In the genomic region with DNA sequence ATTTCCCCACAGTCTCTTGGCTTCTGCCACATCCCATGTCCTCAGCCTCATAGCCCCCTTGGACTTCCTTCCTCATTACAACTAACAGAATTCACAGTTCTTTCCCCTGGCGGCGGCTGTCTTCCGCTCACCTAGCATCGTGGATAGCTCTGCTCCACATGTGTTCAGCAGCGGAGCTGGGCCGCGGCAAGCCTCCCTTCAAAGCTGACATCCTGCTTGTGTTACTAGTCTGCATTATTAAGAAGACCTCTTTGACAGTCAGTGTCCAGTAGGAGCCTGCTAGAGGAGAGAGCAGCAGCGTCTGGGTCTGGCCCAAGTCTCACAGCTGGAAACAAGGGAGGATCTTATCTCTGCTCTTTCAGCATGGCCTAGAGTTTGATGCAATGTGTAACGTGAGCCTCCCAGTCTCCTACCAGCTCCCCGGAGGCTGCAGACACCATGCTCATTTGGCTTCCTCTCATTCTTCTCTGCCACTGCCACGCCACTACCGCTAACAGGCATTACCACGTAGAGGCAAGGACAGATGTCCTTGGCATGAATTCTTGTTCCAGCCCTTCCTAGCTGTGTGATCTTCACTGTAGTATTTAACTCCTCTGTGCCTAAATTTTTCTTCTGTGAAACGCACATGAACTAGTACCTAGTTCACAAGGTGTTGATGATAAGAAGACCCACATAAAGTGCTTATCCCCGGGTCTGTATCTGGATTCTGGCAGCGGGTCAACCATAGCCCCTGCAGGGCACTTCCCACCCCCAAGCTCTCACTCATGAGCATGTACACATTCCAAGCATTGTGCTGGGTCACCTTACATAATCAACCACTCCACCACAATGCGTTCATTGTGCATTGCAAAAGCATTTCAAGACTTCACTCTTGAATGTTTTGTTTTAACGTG, we compare ENCODE assay signal across 1 cellular context.
TF ChIP-seq lines count a peak whose summit lies in the region.

No MANE protein-coding gene starts in this region.

TF ChIP-seq in K562, 482 proteins besides CTCF, POLR2A, EP300 and RAD21 (continued from another document and continues in another):
- TF ChIP-seq ZBTB34 (CRISPR knock-in tag; IDR thresholded peaks at IDR 0.05) = no peak
- TF ChIP-seq HNRNPLL (IDR thresholded peaks at IDR 0.05; ENCODE audit: low read depth, low read length, poor library complexity, severe bottlenecking) = peak; percentile 67
- no peak for TF ChIP-seq NR2C2 (CRISPR knock-in tag; IDR thresholded peaks at IDR 0.05)
- TF ChIP-seq NR2C2 (tag; IDR thresholded peaks at IDR 0.05) = peak; percentile 18; the same call in 1 of the 2 replicates
- TF ChIP-seq SREBF1 (IDR thresholded peaks at IDR 0.05; ENCODE audit: borderline replicate concordance, low read depth, low read length) = no peak
- TF ChIP-seq TCF7L2 (IDR thresholded peaks at IDR 0.05; ENCODE audit: low read depth, low read length) = no peak
- TF ChIP-seq HNRNPK (IDR thresholded peaks at IDR 0.05; ENCODE audit: low read depth, low read length, poor library complexity, severe bottlenecking) = no peak
- TF ChIP-seq ZC3H4 (CRISPR knock-in tag; IDR thresholded peaks at IDR 0.05; ENCODE audit: borderline replicate concordance) = no peak
- TF ChIP-seq BMI1 (IDR thresholded peaks at IDR 0.05; ENCODE audit: low read length) = no peak
- no peak for TF ChIP-seq ZNF668 (CRISPR knock-in tag; IDR thresholded peaks at IDR 0.05)
- TF ChIP-seq L3MBTL2 (IDR thresholded peaks at IDR 0.05) = peak; percentile 85
- TF ChIP-seq ETS1 (conservative IDR thresholded peaks at IDR 0.05; ENCODE audit: control insufficient read depth, low read depth, low read length) = no peak; the same call in 1 of the 2 replicates
- TF ChIP-seq ARID4B (CRISPR knock-in tag; IDR thresholded peaks at IDR 0.05) = peak; percentile 84
- TF ChIP-seq ZNF316 (IDR thresholded peaks at IDR 0.05) = no peak
- TF ChIP-seq NFATC3 (IDR thresholded peaks at IDR 0.05) = no peak
- TF ChIP-seq ZFP1 (CRISPR knock-in tag; IDR thresholded peaks at IDR 0.05) = no peak
- no peak for TF ChIP-seq ZNF384 (IDR thresholded peaks at IDR 0.05; ENCODE audit: low read depth, low read length)
- TF ChIP-seq THRAP3 (IDR thresholded peaks at IDR 0.05; ENCODE audit: borderline replicate concordance) = no peak
- no peak for TF ChIP-seq ZNF583 (CRISPR knock-in tag; IDR thresholded peaks at IDR 0.05)
- TF ChIP-seq RFX7 (CRISPR knock-in tag; IDR thresholded peaks at IDR 0.05) = no peak
- TF ChIP-seq PTRF (tag; IDR thresholded peaks at IDR 0.05) = no peak
- no peak for TF ChIP-seq ZNF408 (CRISPR knock-in tag; IDR thresholded peaks at IDR 0.05; ENCODE audit: low read depth)
- no peak for TF ChIP-seq NR2C1 (IDR thresholded peaks at IDR 0.05)
- TF ChIP-seq NR2C1 (tag; IDR thresholded peaks at IDR 0.05) = no peak
- no peak for TF ChIP-seq CHD1 (IDR thresholded peaks at IDR 0.05; ENCODE audit: low read length)
- TF ChIP-seq THAP7 (CRISPR knock-in tag; IDR thresholded peaks at IDR 0.05) = no peak
- TF ChIP-seq CCAR2 (IDR thresholded peaks at IDR 0.05; ENCODE audit: low read depth, low read length) = no peak
- no peak for TF ChIP-seq RNF219 (CRISPR knock-in tag; IDR thresholded peaks at IDR 0.05)
- TF ChIP-seq NFE2 (IDR thresholded peaks at IDR 0.05; ENCODE audit: low read depth) = no peak
- no peak for TF ChIP-seq ZNF57 (CRISPR knock-in tag; IDR thresholded peaks at IDR 0.05)
- no peak for TF ChIP-seq ETV5 (CRISPR knock-in tag; IDR thresholded peaks at IDR 0.05; ENCODE audit: low read depth)
- TF ChIP-seq, protein P1, sequence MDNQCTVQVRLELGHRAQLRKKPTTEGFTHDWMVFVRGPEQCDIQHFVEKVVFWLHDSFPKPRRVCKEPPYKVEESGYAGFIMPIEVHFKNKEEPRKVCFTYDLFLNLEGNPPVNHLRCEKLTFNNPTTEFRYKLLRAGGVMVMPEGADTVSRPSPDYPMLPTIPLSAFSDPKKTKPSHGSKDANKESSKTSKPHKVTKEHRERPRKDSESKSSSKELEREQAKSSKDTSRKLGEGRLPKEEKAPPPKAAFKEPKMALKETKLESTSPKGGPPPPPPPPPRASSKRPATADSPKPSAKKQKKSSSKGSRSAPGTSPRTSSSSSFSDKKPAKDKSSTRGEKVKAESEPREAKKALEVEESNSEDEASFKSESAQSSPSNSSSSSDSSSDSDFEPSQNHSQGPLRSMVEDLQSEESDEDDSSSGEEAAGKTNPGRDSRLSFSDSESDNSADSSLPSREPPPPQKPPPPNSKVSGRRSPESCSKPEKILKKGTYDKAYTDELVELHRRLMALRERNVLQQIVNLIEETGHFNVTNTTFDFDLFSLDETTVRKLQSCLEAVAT (IDR thresholded peaks at IDR 0.05) = no peak
- TF ChIP-seq PHF8 (IDR thresholded peaks at IDR 0.05; ENCODE audit: borderline replicate concordance, low read length) = no peak
- TF ChIP-seq NFE2L1 (tag; IDR thresholded peaks at IDR 0.05; ENCODE audit: borderline replicate concordance, low read depth) = no peak
- TF ChIP-seq XRCC5 (IDR thresholded peaks at IDR 0.05; ENCODE audit: low read depth, low read length) = peak; percentile 42; the same call in 1 of the 2 replicates
- TF ChIP-seq RFX1 (IDR thresholded peaks at IDR 0.05) = no peak
- TF ChIP-seq MIER1 (IDR thresholded peaks at IDR 0.05; ENCODE audit: low read depth) = no peak
- TF ChIP-seq EGR1 (conservative IDR thresholded peaks at IDR 0.05) = no peak
- TF ChIP-seq ZNF354B (CRISPR knock-in tag; IDR thresholded peaks at IDR 0.05) = no peak
- no peak for TF ChIP-seq ZNF41 (CRISPR knock-in tag; conservative IDR thresholded peaks at IDR 0.05)
- TF ChIP-seq ZNF133 (CRISPR knock-in tag; IDR thresholded peaks at IDR 0.05) = no peak
- TF ChIP-seq KDM1A (IDR thresholded peaks at IDR 0.05) = peak in 1 of 2 experiments; percentile 35; a peak in 2 of 4 replicates
- TF ChIP-seq DMBX1 (CRISPR knock-in tag; IDR thresholded peaks at IDR 0.05; ENCODE audit: borderline replicate concordance) = peak; percentile 58; the same call in 1 of the 2 replicates
- no peak for TF ChIP-seq ZNF695 (CRISPR knock-in tag; IDR thresholded peaks at IDR 0.05)
- TF ChIP-seq SMARCC2 (IDR thresholded peaks at IDR 0.05; ENCODE audit: low read depth) = no peak
- peak; percentile 18; the same call in 1 of the 2 replicates for TF ChIP-seq TOE1 (IDR thresholded peaks at IDR 0.05; ENCODE audit: borderline replicate concordance)
- no peak for TF ChIP-seq TOE1 (CRISPR knock-in tag; IDR thresholded peaks at IDR 0.05; ENCODE audit: borderline replicate concordance, low read depth)
- TF ChIP-seq, protein P2, sequence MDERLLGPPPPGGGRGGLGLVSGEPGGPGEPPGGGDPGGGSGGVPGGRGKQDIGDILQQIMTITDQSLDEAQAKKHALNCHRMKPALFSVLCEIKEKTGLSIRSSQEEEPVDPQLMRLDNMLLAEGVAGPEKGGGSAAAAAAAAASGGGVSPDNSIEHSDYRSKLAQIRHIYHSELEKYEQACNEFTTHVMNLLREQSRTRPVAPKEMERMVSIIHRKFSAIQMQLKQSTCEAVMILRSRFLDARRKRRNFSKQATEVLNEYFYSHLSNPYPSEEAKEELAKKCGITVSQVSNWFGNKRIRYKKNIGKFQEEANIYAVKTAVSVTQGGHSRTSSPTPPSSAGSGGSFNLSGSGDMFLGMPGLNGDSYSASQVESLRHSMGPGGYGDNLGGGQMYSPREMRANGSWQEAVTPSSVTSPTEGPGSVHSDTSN (CRISPR knock-in tag; IDR thresholded peaks at IDR 0.05; ENCODE audit: low read depth) = no peak
- TF ChIP-seq, protein P2 (tag; conservative IDR thresholded peaks at IDR 0.05; ENCODE audit: low read depth) = peak; percentile 57
- TF ChIP-seq SFPQ (IDR thresholded peaks at IDR 0.05; ENCODE audit: low read depth, low read length) = no peak
- no peak for TF ChIP-seq SMAD1 (IDR thresholded peaks at IDR 0.05; ENCODE audit: low read depth, low read length, partially characterized antibody)
- TF ChIP-seq ZNF347 (CRISPR knock-in tag; IDR thresholded peaks at IDR 0.05; ENCODE audit: low read depth) = no peak
